In genomic region chr1:156499194-156499702, GRCh38 we compare ENCODE assay signal across 8 cellular contexts. TPM values are rescaled to one million over a fixed set of nuclear protein-coding genes. Genes with fewer than 3 reads are reported as not detected.
DNase-seq lines count a peak whose midpoint lies in the region; ATAC-seq, FAIRE-seq and TF ChIP-seq lines count a peak whose summit lies in the region.

No MANE protein-coding gene starts in this region.

- peaks cover 62% of the 10 kb centered on the region for H3K79me2 ChIP-seq in HCT116 (ENCODE audit: insufficient read depth, low read length)

- peaks cover 51% of the 10 kb centered on the region for H3K4me1 Mint-ChIP-seq in glutamatergic neuron (ENCODE audit: low read depth, unreplicated experiment)

- H3K4me2 ChIP-seq in HCT116 (ENCODE audit: low read length) = peak overlapping the region; percentile 93

- no peak for TF ChIP-seq RAD21 in HCT116 (IDR thresholded peaks at IDR 0.05; ENCODE audit: low read depth)

- peak overlapping the region; percentile 89 to 97 for H3K4me3 ChIP-seq in HCT116 (replicated peaks in 1 of 2; ENCODE audit: low read depth in 1 of 2, low read length in 2 of 2)
- peak overlapping the region; percentile 92 for H3K4me3 ChIP-seq in WERI-Rb-1 (ENCODE audit: low read depth, low read length)
- H3K4me3 ChIP-seq in small intestine (ENCODE audit: low read depth in 1 of 2, low read length in 2 of 2) = peak overlapping the region; percentile 87 to 96

- peak overlapping the region; percentile 97 for H3K9ac ChIP-seq in HCT116 (ENCODE audit: low read length)

- H3K36me3 ChIP-seq in HCT116 (ENCODE audit: control insufficient read depth in 1 of 2, insufficient read depth in 2 of 2, low read length in 2 of 2) (no peaks in the 10 kb centered on the region), WERI-Rb-1 (peaks cover 27% of the 10 kb centered on the region), small intestine (ENCODE audit: control insufficient read depth in 2 of 2, insufficient read depth in 2 of 2, low read length in 2 of 2) (no peaks in the 10 kb centered on the region)

- H3K27ac ChIP-seq in HCT116 (ENCODE audit: low read depth, low read length) = peak overlapping the region; percentile 2; the same call in 1 of the 2 replicates
- H3K27ac ChIP-seq in WERI-Rb-1 = peak overlapping the region; percentile 89
- H3K27ac ChIP-seq in small intestine (ENCODE audit: low read depth in 1 of 2, low read length in 1 of 2) = peak overlapping the region; percentile 22 to 78

- H4K20me1 ChIP-seq in HCT116 (ENCODE audit: insufficient read depth) = no peaks in the 10 kb centered on the region

- peaks cover 23% of the 10 kb centered on the region for H3K9me3 Mint-ChIP-seq in glutamatergic neuron (ENCODE audit: unreplicated experiment)

- FAIRE-seq in small intestine (lab: Jason Lieb, UNC) = no peak

- RAD21 ChIA-PET in HCT116 (lab: Charles Lee; ENCODE audit: low non-redundant PET in 1 of 2, low total read pairs in 2 of 2, uncharacterized antibody in 2 of 2, unreplicated experiment in 2 of 2) = no interaction called here

- peak overlapping the region; percentile 91 for H3K27ac Mint-ChIP-seq in glutamatergic neuron (ENCODE audit: unreplicated experiment)

- no peak for DNase-seq in HCT116 (ENCODE audit: low read depth, low spot score)
- DNase-seq in WERI-Rb-1 = no peak
- no peak for DNase-seq in glutamatergic neuron
- no peak for DNase-seq in small intestine
- no peak for DNase-seq in SKM-1 treated with dmso at 0.1 percent for 144 hours (lab: John Stamatoyannopoulos, UW; ENCODE audit: unreplicated experiment)
- DNase-seq in retina = no peak
- no peak for DNase-seq in kidney glomerular epithelial cell (lab: John Stamatoyannopoulos, UW)

- no peak for TF ChIP-seq CTCF in HCT116 (IDR thresholded peaks at IDR 0.05 in 2 of 3, conservative IDR thresholded peaks at IDR 0.05 in 1 of 3; ENCODE audit: borderline replicate concordance in 1 of 3, insufficient read depth in 1 of 3, low read depth in 2 of 3, low read length in 2 of 3)
- TF ChIP-seq CTCF in WERI-Rb-1 (IDR thresholded peaks at IDR 0.05; ENCODE audit: low read depth, low read length) = no peak
- no peak for TF ChIP-seq CTCF in glutamatergic neuron (IDR thresholded peaks at IDR 0.05; ENCODE audit: partially characterized antibody, unreplicated experiment)

- TSS peak; percentile 38 for BruUV-seq in HCT116 (replicated peaks; lab: Mats Ljungman, UMichigan)

- no peaks in the 10 kb centered on the region for H3K36me3 Mint-ChIP-seq in glutamatergic neuron (ENCODE audit: unreplicated experiment)

- H3K27me3 Mint-ChIP-seq in glutamatergic neuron (ENCODE audit: unreplicated experiment) = peaks cover 15% of the 10 kb centered on the region

- no peak for TF ChIP-seq POLR2A in HCT116 (IDR thresholded peaks at IDR 0.05; ENCODE audit: borderline replicate concordance, extremely low read depth, insufficient read depth, insufficient read length)

- H3K9me2 ChIP-seq in HCT116 (ENCODE audit: insufficient read depth) = no peaks in the 10 kb centered on the region

- WGBS in small intestine, 3 donors = 1 to 2% (median 2%) methylated on average over 10 of the region's 10 CpGs

- H3K9me3 ChIP-seq in HCT116 (ENCODE audit: control insufficient read depth in 1 of 2, insufficient read depth in 1 of 2, low read depth in 1 of 2, low read length in 2 of 2) (no peaks in the 10 kb centered on the region), WERI-Rb-1 (ENCODE audit: severe bottlenecking) (no peaks in the 10 kb centered on the region), small intestine (ENCODE audit: control insufficient read depth, low read depth) (no peaks in the 10 kb centered on the region)

- H3K27me3 ChIP-seq in HCT116 (ENCODE audit: insufficient read depth, low read length) (no peaks in the 10 kb centered on the region), WERI-Rb-1 (ENCODE audit: insufficient read depth, low read depth, severe bottlenecking) (no peaks in the 10 kb centered on the region), small intestine (ENCODE audit: control insufficient read depth in 2 of 2, insufficient read depth in 2 of 2, low read length in 2 of 2) (no peaks in the 10 kb centered on the region)

- no peak overlapping the region for H2AFZ ChIP-seq in HCT116 (ENCODE audit: low read depth, low read length, poor library complexity, severe bottlenecking)

- intact Hi-C loops in HCT116 (cut with micrococcal nuclease) = no loop called here

- peak overlapping the region; percentile 89 for H3K4me3 Mint-ChIP-seq in glutamatergic neuron (ENCODE audit: unreplicated experiment)

- H3K4me1 ChIP-seq in HCT116 (ENCODE audit: control insufficient read depth in 1 of 2, insufficient read depth in 2 of 2, low read length in 2 of 2) (peaks cover 47 to 79% of the 10 kb centered on the region in 2 experiments), small intestine (ENCODE audit: control insufficient read depth in 2 of 2, insufficient read depth in 1 of 2, low read depth in 1 of 2, low read length in 1 of 2) (peaks cover 23 to 45% of the 10 kb centered on the region in 2 donors)

- POLR2A ChIA-PET in HCT116 (lab: Charles Lee) = interaction anchor here (0.7 kb wide), 1 partner anchor 1525 kb away, joined by 3 read pairs; no protein-coding TSS in a partner anchor

- no peak for ATAC-seq in HCT116
- no peak for ATAC-seq in HG03159 (IDR thresholded peaks at IDR 0.05; ENCODE audit: unreplicated experiment)

- CTCF ChIA-PET in HCT116 (lab: Charles Lee) = interaction anchor here (0.7 kb wide), 1 partner anchor 19 kb away, joined by 3 read pairs; no protein-coding TSS in a partner anchor

TF ChIP-seq in HCT116, 20 proteins besides CTCF, POLR2A, EP300 and RAD21:
- TF ChIP-seq MAX (IDR thresholded peaks at IDR 0.05) (no peak), EZH2 (IDR thresholded peaks at IDR 0.05) (no peak), ATF3 (IDR thresholded peaks at IDR 0.05) (no peak), CEBPB (IDR thresholded peaks at IDR 0.05; ENCODE audit: low read depth) (no peak), SP1 (IDR thresholded peaks at IDR 0.05; ENCODE audit: low read depth) (no peak), EGR1 (IDR thresholded peaks at IDR 0.05; ENCODE audit: low read depth) (no peak), ZNF274 (IDR thresholded peaks at IDR 0.05; ENCODE audit: low read depth, low read length) (no peak)
- TF ChIP-seq, protein P1, sequence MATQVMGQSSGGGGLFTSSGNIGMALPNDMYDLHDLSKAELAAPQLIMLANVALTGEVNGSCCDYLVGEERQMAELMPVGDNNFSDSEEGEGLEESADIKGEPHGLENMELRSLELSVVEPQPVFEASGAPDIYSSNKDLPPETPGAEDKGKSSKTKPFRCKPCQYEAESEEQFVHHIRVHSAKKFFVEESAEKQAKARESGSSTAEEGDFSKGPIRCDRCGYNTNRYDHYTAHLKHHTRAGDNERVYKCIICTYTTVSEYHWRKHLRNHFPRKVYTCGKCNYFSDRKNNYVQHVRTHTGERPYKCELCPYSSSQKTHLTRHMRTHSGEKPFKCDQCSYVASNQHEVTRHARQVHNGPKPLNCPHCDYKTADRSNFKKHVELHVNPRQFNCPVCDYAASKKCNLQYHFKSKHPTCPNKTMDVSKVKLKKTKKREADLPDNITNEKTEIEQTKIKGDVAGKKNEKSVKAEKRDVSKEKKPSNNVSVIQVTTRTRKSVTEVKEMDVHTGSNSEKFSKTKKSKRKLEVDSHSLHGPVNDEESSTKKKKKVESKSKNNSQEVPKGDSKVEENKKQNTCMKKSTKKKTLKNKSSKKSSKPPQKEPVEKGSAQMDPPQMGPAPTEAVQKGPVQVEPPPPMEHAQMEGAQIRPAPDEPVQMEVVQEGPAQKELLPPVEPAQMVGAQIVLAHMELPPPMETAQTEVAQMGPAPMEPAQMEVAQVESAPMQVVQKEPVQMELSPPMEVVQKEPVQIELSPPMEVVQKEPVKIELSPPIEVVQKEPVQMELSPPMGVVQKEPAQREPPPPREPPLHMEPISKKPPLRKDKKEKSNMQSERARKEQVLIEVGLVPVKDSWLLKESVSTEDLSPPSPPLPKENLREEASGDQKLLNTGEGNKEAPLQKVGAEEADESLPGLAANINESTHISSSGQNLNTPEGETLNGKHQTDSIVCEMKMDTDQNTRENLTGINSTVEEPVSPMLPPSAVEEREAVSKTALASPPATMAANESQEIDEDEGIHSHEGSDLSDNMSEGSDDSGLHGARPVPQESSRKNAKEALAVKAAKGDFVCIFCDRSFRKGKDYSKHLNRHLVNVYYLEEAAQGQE (IDR thresholded peaks at IDR 0.05; ENCODE audit: low read depth) = no peak

RNA-seq across cellular contexts. Expression of gene MEF2D, which starts 1.3 kb away (rescaled TPM):
- total RNA-seq in HCT116 (2021; ENCODE audit: unreplicated experiment) (44.2 TPM), glutamatergic neuron (ENCODE audit: unreplicated experiment) (50.0 TPM)
- polyA plus RNA-seq in HCT116 (2012) = 39.9 and 55.3 TPM in 2 replicates
- polyA plus RNA-seq in small intestine = 10 to 100 TPM in 1 of 3 donors, 1 to 10 TPM in 2; 5.8 to 16.8 (median 9.2) TPM

Comparison
In these comparisons a context has a peak if more than half of its experiments do, and no peak if none do; other contexts are left out.
1. H3K27ac ChIP-seq: peak in every context shown above with its lines; median percentile 89 in WERI-Rb-1; 50 in small intestine; 2 in HCT116.